In genomic region chr2:85589982-85590791, GRCh38 we compare ENCODE assay signal across 8 cellular contexts. TPM values are rescaled to one million over a fixed set of nuclear protein-coding genes. Genes with fewer than 3 reads are reported as not detected.
DNase-seq lines count a peak whose midpoint lies in the region; ATAC-seq and TF ChIP-seq lines count a peak whose summit lies in the region.

No MANE protein-coding gene starts in this region.

- DNase-seq in DMS53 treated with DMSO at 0.1 percent for 48 hours (lab: John Stamatoyannopoulos, UW; ENCODE audit: unreplicated experiment) (peak; percentile 96), OCI-M1 (lab: John Stamatoyannopoulos, UW) (peak; percentile 12), fibroblast of mammary gland (ENCODE audit: low read depth) (peak; percentile 97), pulmonary artery endothelial cell (ENCODE audit: low read depth, low spot score) (peak; percentile 82)
- no peak for DNase-seq in activated CD4-positive, alpha-beta T cell treated with anti-CD3 and anti-CD28 coated beads, Interleukin-2, amount 50 U/mL, for 1 hour

- ATAC-seq in GM21360 (IDR thresholded peaks at IDR 0.05; ENCODE audit: unreplicated experiment), result no peak
- no peak for ATAC-seq in HG02870 (IDR thresholded peaks at IDR 0.05; ENCODE audit: unreplicated experiment)
- no peak for ATAC-seq in HG02571 (IDR thresholded peaks at IDR 0.05; ENCODE audit: unreplicated experiment)

- H3K4me3 ChIP-seq in fibroblast of mammary gland (ENCODE audit: control insufficient read depth, low read depth, low read length), result no peak overlapping the region

- TF ChIP-seq CTCF in fibroblast of mammary gland (conservative IDR thresholded peaks at IDR 0.05; ENCODE audit: control insufficient read depth, insufficient read depth, low read depth, low read length), result no peak

RNA-seq across cellular contexts. Expression of gene RNF181, which starts 5.4 kb away (rescaled TPM):
- 164 and 248 TPM in 2 replicates for total RNA-seq in pulmonary artery endothelial cell

RNA-seq across cellular contexts. Expression of gene VAMP5, which starts 6.0 kb away (rescaled TPM):
- total RNA-seq in pulmonary artery endothelial cell, result 60.0 and 101 TPM in 2 replicates

RNA-seq across cellular contexts. Expression of gene TMEM150A, which starts 12.3 kb away (rescaled TPM):
- 8.5 and 8.8 TPM in 2 replicates for total RNA-seq in pulmonary artery endothelial cell

RNA-seq across cellular contexts. Expression of gene VAMP8, which starts 12.8 kb away (rescaled TPM):
- total RNA-seq in pulmonary artery endothelial cell, result 14.6 and 19.2 TPM in 2 replicates

RNA-seq across cellular contexts. Expression of gene C2orf68, which starts 21.7 kb away (rescaled TPM):
- 20.6 and 21.2 TPM in 2 replicates for total RNA-seq in pulmonary artery endothelial cell
